14 cellular contexts compared by ENCODE assay signal in genomic region chr13:111883571-111884343, GRCh38.
DNase-seq lines count a peak whose midpoint lies in the region; FAIRE-seq and TF ChIP-seq lines count a peak whose summit lies in the region.
"Had no signal": no experiment of that assay in that cellular context is flagged by ENCODE, and none has a peak within 500 bp of the region (broad histone marks: within the 10 kb centered on the region; RNA-seq: fewer than 3 reads in every experiment).

No MANE protein-coding gene starts in this region.

- no peak overlapping the region for H3K4me3 ChIP-seq in Peyer's patch
- H3K4me3 ChIP-seq in bronchial epithelial cell (ENCODE audit: low read depth, low read length) = no peak overlapping the region
- no peak overlapping the region for H3K4me3 ChIP-seq in SJCRH30
- H3K4me3 ChIP-seq: BLaER1 had no signal

- no peak overlapping the region for H3K4me3 Mint-ChIP-seq in osteocyte (ENCODE audit: unreplicated experiment)
- H3K4me3 Mint-ChIP-seq: CD8-positive, alpha-beta memory T cell had no signal

- peaks cover 2% of the 10 kb centered on the region for H3K27me3 Mint-ChIP-seq in osteocyte (ENCODE audit: unreplicated experiment)

- H3K27me3 ChIP-seq in Peyer's patch (no peaks in the 10 kb centered on the region), bronchial epithelial cell (ENCODE audit: control insufficient read depth, insufficient read depth, low read length) (no peaks in the 10 kb centered on the region), SJCRH30 (no peaks in the 10 kb centered on the region)
- H3K27me3 ChIP-seq: BLaER1 had no signal

- H3K36me3 Mint-ChIP-seq in osteocyte (ENCODE audit: unreplicated experiment) = no peaks in the 10 kb centered on the region
- H3K36me3 Mint-ChIP-seq: CD8-positive, alpha-beta memory T cell had no signal

- H3K27ac Mint-ChIP-seq in osteocyte (ENCODE audit: unreplicated experiment) = no peak overlapping the region
- H3K27ac Mint-ChIP-seq: CD8-positive, alpha-beta memory T cell had no signal

- H3K9me3 ChIP-seq in Peyer's patch (no peaks in the 10 kb centered on the region), SJCRH30 (replicated peaks) (no peaks in the 10 kb centered on the region)
- H3K9me3 ChIP-seq: BLaER1, Caco-2 had no signal

- H3K4me1 ChIP-seq in Peyer's patch = no peaks in the 10 kb centered on the region
- H3K4me1 ChIP-seq in SJCRH30 = no peaks in the 10 kb centered on the region
- H3K4me1 ChIP-seq: BLaER1, Caco-2 had no signal

- no peak for TF ChIP-seq POLR2A in Peyer's patch (IDR thresholded peaks at IDR 0.05)

- H3K36me3 ChIP-seq in Peyer's patch = no peaks in the 10 kb centered on the region
- no peaks in the 10 kb centered on the region for H3K36me3 ChIP-seq in bronchial epithelial cell (ENCODE audit: control insufficient read depth, insufficient read depth, low read length)
- H3K36me3 ChIP-seq in SJCRH30 = no peaks in the 10 kb centered on the region
- H3K36me3 ChIP-seq: BLaER1 had no signal

- peak in 2 of 3 donors; percentile 6 to 19 for DNase-seq in Peyer's patch
- no peak for DNase-seq in bronchial epithelial cell (ENCODE audit: low read depth)
- peak; percentile 30 for DNase-seq in islet precursor cell
- DNase-seq in osteocyte (ENCODE audit: extremely low spot score, unreplicated experiment) = peak; percentile 67
- DNase-seq in NCI-H1436 treated with DMSO at 0.1 percent for 48 hours (lab: John Stamatoyannopoulos, UW) = no peak
- DNase-seq in occipital lobe (lab: John Stamatoyannopoulos, UW) = no peak
- DNase-seq in A172 (ENCODE audit: low spot score) = no peak
- DNase-seq in SJCRH30 = no peak
- DNase-seq: Caco-2; CD8-positive, alpha-beta memory T cell; DND-41; GDM1 had no signal

- TF ChIP-seq CTCF in Peyer's patch (IDR thresholded peaks at IDR 0.05) (no peak), bronchial epithelial cell (IDR thresholded peaks at IDR 0.05; ENCODE audit: insufficient read depth, low read length, severe bottlenecking) (no peak), osteocyte (IDR thresholded peaks at IDR 0.05) (no peak)

- H3K4me1 Mint-ChIP-seq in osteocyte (ENCODE audit: unreplicated experiment) = no peaks in the 10 kb centered on the region
- H3K4me1 Mint-ChIP-seq: CD8-positive, alpha-beta memory T cell had no signal

- H3K27ac ChIP-seq in Peyer's patch = no peak overlapping the region
- no peak overlapping the region for H3K27ac ChIP-seq in SJCRH30
- H3K27ac ChIP-seq: BLaER1 had no signal

- H3K9me3 Mint-ChIP-seq in osteocyte (ENCODE audit: unreplicated experiment) = peaks cover 8% of the 10 kb centered on the region

- peak; percentile 7 for FAIRE-seq in bronchial epithelial cell (lab: Jason Lieb, UNC)
- FAIRE-seq: GM12892 had no signal

Comparison
In these comparisons a context has a peak if more than half of its experiments do, and no peak if none do; other contexts are left out.
1. DNase-seq: peak in Peyer's patch (2 of 3), islet precursor cell (single experiment) and osteocyte (single experiment); none in bronchial epithelial cell (single experiment), NCI-H1436 treated with DMSO at 0.1 percent for 48 hours (single experiment), occipital lobe (single experiment), A172 (single experiment) and SJCRH30 (0 of 2).